In the genomic region with DNA sequence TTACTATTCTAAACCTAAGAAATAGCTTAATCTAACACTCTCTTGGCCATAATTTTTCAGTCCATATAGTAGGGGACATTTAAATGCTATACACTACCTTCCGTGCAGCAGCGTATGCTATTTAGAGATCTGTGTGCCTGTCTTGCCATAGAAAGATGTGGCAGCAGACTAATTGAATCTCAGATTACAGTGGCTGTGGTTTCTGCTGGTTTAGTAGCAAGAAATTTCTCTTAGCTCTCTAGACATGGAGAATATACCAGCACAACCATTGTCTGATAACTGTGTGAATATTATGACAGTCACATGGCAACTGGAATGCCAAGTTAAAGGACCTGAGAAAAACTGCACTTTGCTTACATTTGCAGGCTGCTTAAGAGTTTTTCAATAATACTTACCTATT, we compare ENCODE assay signal across 25 cellular contexts.
"Had no signal": no experiment of that assay in that cellular context is flagged by ENCODE, and none has a peak within 500 bp of the region (broad histone marks: within the 10 kb centered on the region; RNA-seq: fewer than 3 reads in every experiment).

No MANE protein-coding gene starts in this region.

- H3K27me3 Mint-ChIP-seq: activated naive CD8-positive, alpha-beta T cell treated with anti-CD3 and anti-CD28 coated beads for 36 hours; T-helper 17 cell had no signal

- H3K9me3 Mint-ChIP-seq: nephron had no signal

- H3K27ac Mint-ChIP-seq: activated naive CD8-positive, alpha-beta T cell treated with anti-CD3 and anti-CD28 coated beads for 36 hours; T-helper 17 cell had no signal

- H3K4me3 ChIP-seq: colonic mucosa, lower lobe of right lung, tibial nerve, uterus had no signal

- DNase-seq: activated CD4-positive, alpha-beta T cell treated with anti-CD3 and anti-CD28 coated beads, Interleukin-2, amount 50 U/mL, for 48 hours; activated CD4-positive, CD25-positive, alpha-beta regulatory T cell treated with anti-CD3 and anti-CD28 coated beads, Interleukin-2, amount 50 U/mL, for 72 hours; activated naive CD4-positive, alpha-beta T cell; activated naive CD8-positive, alpha-beta T cell treated with anti-CD3 and anti-CD28 coated beads for 36 hours; activated T-cell treated with anti-CD3 and anti-CD28 coated beads for 4 hours; amniotic stem cell; brain microvascular endothelial cell; central memory CD4-positive, alpha-beta T cell; colonic mucosa; erythroblast; foreskin melanocyte; glutamatergic neuron; hippocampal formation; left colon; lower lobe of right lung; occipital lobe; stimulated activated CD4-positive, alpha-beta T cell treated with anti-CD3 and anti-CD28 coated beads, Interleukin-12 subunit alpha, Interleukin-12 subunit beta, amount 100 ng/mL, for 4 hours; stimulated activated CD4-positive, alpha-beta T cell treated with anti-CD3 and anti-CD28 coated beads, Interleukin-1b, Interleukin-23, amount 100 ng/mL, for 48 hours; stimulated activated CD8-positive, alpha-beta memory T cell treated with anti-CD3 and anti-CD28 coated beads, Interleukin-4, amount 100 ng/mL, for 48 hours; stimulated activated naive CD4-positive, alpha-beta T cell; T-helper 17 cell; uterus had no signal

- H3K9me3 ChIP-seq: colonic mucosa, lower lobe of right lung, tibial nerve, uterus had no signal

- H3K4me1 Mint-ChIP-seq: activated naive CD8-positive, alpha-beta T cell treated with anti-CD3 and anti-CD28 coated beads for 36 hours; T-helper 17 cell had no signal

- H3K27me3 ChIP-seq: brain microvascular endothelial cell, colonic mucosa, tibial nerve, uterus had no signal

- H3K4me1 ChIP-seq: colonic mucosa, lower lobe of right lung, tibial nerve, uterus had no signal

- H3K36me3 Mint-ChIP-seq: activated naive CD8-positive, alpha-beta T cell treated with anti-CD3 and anti-CD28 coated beads for 36 hours had no signal

- H3K36me3 ChIP-seq: brain microvascular endothelial cell, colonic mucosa, lower lobe of right lung, tibial nerve, uterus had no signal

- H3K4me3 Mint-ChIP-seq: activated naive CD8-positive, alpha-beta T cell treated with anti-CD3 and anti-CD28 coated beads for 36 hours; nephron; T-helper 17 cell had no signal

- H3K27ac ChIP-seq: brain microvascular endothelial cell, colonic mucosa, lower lobe of right lung, tibial nerve, uterus, VCaP had no signal
